Comparison of ENCODE assay signal across 8 cellular contexts in genomic region chr3:35924070-35924469, GRCh38.
DNase-seq lines count a peak whose midpoint lies in the region; ATAC-seq, FAIRE-seq and TF ChIP-seq lines count a peak whose summit lies in the region.
"Not testable (repeated sequence)": the region's sequence is repeated elsewhere in the genome, so short reads cannot be mapped to it uniquely, and the experiment has no call there.

No MANE protein-coding gene starts in this region.

- H3K27ac ChIP-seq in IMR-90 (ENCODE audit: insufficient read depth, low read length), result not testable (repeated sequence)

- not testable (repeated sequence) for H2BK5ac ChIP-seq in IMR-90 (ENCODE audit: low read depth, low read length, poor library complexity, severe bottlenecking)

- H3K27me3 ChIP-seq in BJ (ENCODE audit: control insufficient read depth, insufficient read depth, low read length); IMR-90 (ENCODE audit: control insufficient read depth, insufficient read depth, low read length); bronchial epithelial cell (ENCODE audit: control insufficient read depth, insufficient read depth, low read length): not testable (repeated sequence)

- H2AK5ac ChIP-seq in IMR-90 (ENCODE audit: low read depth, low read length), result not testable (repeated sequence)

- H3K36me3 ChIP-seq in BJ (ENCODE audit: control insufficient read depth, insufficient read depth, low read length); IMR-90 (ENCODE audit: control insufficient read depth, insufficient read depth, low read length); bronchial epithelial cell (ENCODE audit: control insufficient read depth, insufficient read depth, low read length): not testable (repeated sequence)

- H4K5ac ChIP-seq in IMR-90 (ENCODE audit: low read depth, low read length), result not testable (repeated sequence)

- intact Hi-C loops in IMR-90 (cut with micrococcal nuclease), result not testable (repeated sequence)

- H3K4ac ChIP-seq in IMR-90 (ENCODE audit: low read depth, low read length), result not testable (repeated sequence)

- not testable (repeated sequence) for H3K9me1 ChIP-seq in IMR-90 (ENCODE audit: insufficient read depth, low read length)

- not testable (repeated sequence) for H3K56ac ChIP-seq in IMR-90 (ENCODE audit: extremely low read depth, insufficient read depth, low read length)

- in situ Hi-C loops in IMR-90 (cut with MboI; ENCODE audit: low sequenced_read_pairs), result not testable (repeated sequence)

- H4K91ac ChIP-seq in IMR-90 (ENCODE audit: insufficient read depth, low read depth, low read length), result not testable (repeated sequence)

- H3K14ac ChIP-seq in IMR-90 (replicated peaks; ENCODE audit: low read depth, low read length), result not testable (repeated sequence)

- ATAC-seq in GM18517 (IDR thresholded peaks at IDR 0.05; ENCODE audit: unreplicated experiment) (peak; percentile 51), IMR-90 (ENCODE audit: low read depth) (peak; percentile 64)

- TF ChIP-seq CTCF in BJ (IDR thresholded peaks at IDR 0.05; ENCODE audit: insufficient read depth, low read depth, low read length) (peak; percentile 46), IMR-90 (conservative IDR thresholded peaks at IDR 0.05; ENCODE audit: low read depth, low read length) (0 out of 2 replicates have a peak, but pooled peaks have one; percentile 4), bronchial epithelial cell (IDR thresholded peaks at IDR 0.05; ENCODE audit: insufficient read depth, low read length, severe bottlenecking) (peak; percentile 59)

- H4K8ac ChIP-seq in IMR-90 (ENCODE audit: low read depth in 2 of 2, low read length in 2 of 2), result not testable (repeated sequence)

- H3K4me2 ChIP-seq in IMR-90 (ENCODE audit: low read depth, low read length), result not testable (repeated sequence)

- dilution Hi-C loops in IMR-90 (cut with HindIII; ENCODE audit: low sequenced_read_pairs, unreplicated experiment), result not testable (repeated sequence)

- not testable (repeated sequence) for H3K4me3 ChIP-seq in BJ (ENCODE audit: low read depth, low read length); IMR-90 (ENCODE audit: insufficient read depth, low read depth, low read length); bronchial epithelial cell (ENCODE audit: low read depth, low read length)

- not testable (repeated sequence) for H2BK20ac ChIP-seq in IMR-90 (ENCODE audit: low read depth, low read length)

- H2AFZ ChIP-seq in IMR-90 (replicated peaks; ENCODE audit: low read length, poor library complexity), result not testable (repeated sequence)

- not testable (repeated sequence) for H3K9me3 ChIP-seq in IMR-90 (ENCODE audit: control insufficient read depth, insufficient read depth, low read length)

- H3K4me1 ChIP-seq in IMR-90 (ENCODE audit: control insufficient read depth, insufficient read depth, low read length), result not testable (repeated sequence)

- CTCF ChIA-PET in BJ (lab: Yijun Ruan, JAX), result interaction anchor here (1.2 to 1.3 kb wide), 2 partner anchors 10 to 15 kb away, joined by 3 to 7 read pairs; no protein-coding TSS in a partner anchor
- CTCF ChIA-PET in IMR-90 (lab: Yijun Ruan, JAX), result interaction anchor here (0.6 to 1.1 kb wide), 4 partner anchors 9 to 1992 kb away, joined by 3 to 5 read pairs (median 4); no protein-coding TSS in a partner anchor

- not testable (repeated sequence) for H2BK120ac ChIP-seq in IMR-90 (ENCODE audit: low read depth, low read length)

- H2AK9ac ChIP-seq in IMR-90 (replicated peaks; ENCODE audit: low read depth, low read length, poor library complexity), result not testable (repeated sequence)

- not testable (repeated sequence) for H3K23ac ChIP-seq in IMR-90 (ENCODE audit: low read depth, low read length)

- TF ChIP-seq POLR2A in IMR-90 (IDR thresholded peaks at IDR 0.05; ENCODE audit: low read depth, low read length), result not testable (repeated sequence)

- H3K79me1 ChIP-seq in IMR-90 (ENCODE audit: low read depth in 1 of 2, low read length in 2 of 2), result not testable (repeated sequence)

- FAIRE-seq in bronchial epithelial cell (lab: Jason Lieb, UNC), result not testable (repeated sequence)

- POLR2A ChIA-PET in BJ (lab: Charles Lee); IMR-90 (lab: Charles Lee; ENCODE audit: unreplicated experiment): not testable (repeated sequence)

- H4K20me1 ChIP-seq in IMR-90 (ENCODE audit: insufficient read depth, low read length), result not testable (repeated sequence)

- BruUV-seq in IMR-90 (replicated peaks; lab: Mats Ljungman, UMichigan), result not testable (repeated sequence)

- H3K18ac ChIP-seq in IMR-90 (ENCODE audit: low read depth, low read length), result not testable (repeated sequence)

- not testable (repeated sequence) for H3K9ac ChIP-seq in IMR-90 (ENCODE audit: low read depth, low read length)

- not testable (repeated sequence) for TF ChIP-seq RAD21 in IMR-90 (IDR thresholded peaks at IDR 0.05; ENCODE audit: low read length)

- H2BK15ac ChIP-seq in IMR-90 (ENCODE audit: low read depth, low read length), result not testable (repeated sequence)

- DNase-seq in BJ (ENCODE audit: low read depth); IMR-90: not testable (repeated sequence)
- DNase-seq in NCI-H524 (lab: John Stamatoyannopoulos, UW) (peak; percentile 44 to 78), SKM-1 treated with dmso at 0.1 percent for 144 hours (lab: John Stamatoyannopoulos, UW; ENCODE audit: unreplicated experiment) (peak; percentile 16), bronchial epithelial cell (ENCODE audit: low read depth) (peak; percentile 43), iPS DF 19.7 (ENCODE audit: low read depth, low spot score) (peak; percentile 5), pons (ENCODE audit: low spot score) (peak; percentile 51)

Comparison
In these comparisons a context has a peak if more than half of its experiments do, and no peak if none do; other contexts are left out.
1. CTCF ChIP-seq: peak in every context shown above with its lines; median percentile 59 in bronchial epithelial cell; 46 in BJ; 4 in IMR-90.